Comparison of ENCODE assay signal across 8 cellular contexts in genomic region chr3:57068437-57069089, GRCh38. TPM values are rescaled to one million over a fixed set of nuclear protein-coding genes. Genes with fewer than 3 reads are reported as not detected.
A peak's percentile ranks its signal among the peaks of the same experiment; 100 is the strongest.
DNase-seq lines count a peak whose midpoint lies in the region; ATAC-seq and TF ChIP-seq lines count a peak whose summit lies in the region.

No MANE protein-coding gene starts in this region.

- DNase-seq in AG08395 (ENCODE audit: low spot score) (peak; percentile 85), RKO (ENCODE audit: low spot score) (peak; percentile 7), fibroblast of pulmonary artery (ENCODE audit: low read depth) (peak; percentile 82), renal cortical epithelial cell (ENCODE audit: low read depth) (peak; percentile 99), COLO668 (lab: John Stamatoyannopoulos, UW; ENCODE audit: unreplicated experiment) (no peak)
- no peak for DNase-seq in stimulated activated naive CD4-positive, alpha-beta T cell (lab: John Stamatoyannopoulos, UW)

- H3K4me3 ChIP-seq in fibroblast of pulmonary artery (replicated peaks; ENCODE audit: low read depth, low read length) = no peak overlapping the region

- ATAC-seq in GM19025 (IDR thresholded peaks at IDR 0.05; ENCODE audit: low read depth, unreplicated experiment) (peak; percentile 98), HG03064 (IDR thresholded peaks at IDR 0.05; ENCODE audit: low read depth, unreplicated experiment) (peak; percentile 99)

- TF ChIP-seq CTCF in fibroblast of pulmonary artery (IDR thresholded peaks at IDR 0.05; ENCODE audit: low read length, missing control alignments) = no peak

RNA-seq across cellular contexts. Expression of gene SPATA12, which starts 8.1 kb away (rescaled TPM):
- total RNA-seq in renal cortical epithelial cell = 0.10 TPM in 1 of 2 replicates, not detected in the other

Comparison
In these comparisons a context has a peak if more than half of its experiments do, and no peak if none do; other contexts are left out.
1. DNase-seq: peak in AG08395 (single experiment), RKO (single experiment), fibroblast of pulmonary artery (single experiment) and renal cortical epithelial cell (single experiment); none in COLO668 (single experiment) and stimulated activated naive CD4-positive, alpha-beta T cell (0 of 6).